In the genomic region with DNA sequence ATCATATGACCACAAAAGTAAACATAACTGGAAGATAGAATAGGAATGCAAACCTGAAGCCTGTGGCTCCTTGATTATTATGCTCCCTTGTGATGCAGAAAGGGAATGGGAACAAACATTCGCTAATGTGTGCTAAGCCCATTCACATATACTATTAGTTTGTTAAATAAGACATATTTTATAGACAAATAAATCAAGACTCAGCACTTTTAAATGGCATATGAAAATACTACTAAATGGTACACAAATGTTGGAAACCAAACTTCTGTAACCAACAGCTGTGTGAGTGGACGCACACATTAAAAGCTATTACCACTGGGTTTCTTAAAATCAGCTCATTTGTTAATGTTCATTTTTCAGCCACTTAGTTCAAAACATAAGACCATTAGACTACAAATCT, we compare ENCODE assay signal across 16 cellular contexts.
DNase-seq lines count a peak whose midpoint lies in the region; ATAC-seq and TF ChIP-seq lines count a peak whose summit lies in the region.
"Had no signal": no experiment of that assay in that cellular context is flagged by ENCODE, and none has a peak within 500 bp of the region (broad histone marks: within the 10 kb centered on the region; RNA-seq: fewer than 3 reads in every experiment).

No MANE protein-coding gene starts in this region.

- no peak for TF ChIP-seq POLR2A in IMR-90 (IDR thresholded peaks at IDR 0.05; ENCODE audit: low read depth, low read length)
- no peak for TF ChIP-seq POLR2A in esophagus muscularis mucosa (IDR thresholded peaks at IDR 0.05; ENCODE audit: low read depth)

- H3K14ac ChIP-seq in IMR-90 (replicated peaks; ENCODE audit: low read depth, low read length): no peak overlapping the region

- in situ Hi-C loops in IMR-90 (cut with MboI; ENCODE audit: low sequenced_read_pairs): loop anchor here (10.0 kb wide), 1 partner anchor 729 kb away; no protein-coding TSS in a partner anchor
- in situ Hi-C loops in brain microvascular endothelial cell (cut with HindIII; ENCODE audit: low pct_ligation_motif_present, low sequenced_read_pairs): no loop called here

- H3K23ac ChIP-seq in IMR-90 (ENCODE audit: low read depth, low read length): no peak overlapping the region

- H3K4me3 ChIP-seq in left ventricle myocardium inferior: no peak overlapping the region
- no peak overlapping the region for H3K4me3 ChIP-seq in IMR-90 (ENCODE audit: insufficient read depth, low read depth, low read length)
- H3K4me3 ChIP-seq in esophagus muscularis mucosa: no peak overlapping the region
- no peak overlapping the region for H3K4me3 ChIP-seq in smooth muscle cell
- H3K4me3 ChIP-seq in brain microvascular endothelial cell (ENCODE audit: low read depth, low read length): no peak overlapping the region
- H3K4me3 ChIP-seq: GM12878 had no signal

- no peak overlapping the region for H2BK20ac ChIP-seq in IMR-90 (ENCODE audit: low read depth, low read length)

- dilution Hi-C loops in IMR-90 (cut with HindIII; ENCODE audit: low sequenced_read_pairs, unreplicated experiment): no loop called here

- TF ChIP-seq EP300 in esophagus muscularis mucosa (IDR thresholded peaks at IDR 0.05): no peak

- no peaks in the 10 kb centered on the region for H3K36me3 Mint-ChIP-seq in activated T-cell treated with anti-CD3 and anti-CD28 coated beads, Interleukin-2, amount 50 U/mL, for 24 hours (ENCODE audit: low read depth)

- H3K4me3 Mint-ChIP-seq in activated T-cell treated with anti-CD3 and anti-CD28 coated beads, Interleukin-2, amount 50 U/mL, for 24 hours: no peak overlapping the region
- H3K4me3 Mint-ChIP-seq: B cell; CD4-positive, alpha-beta T cell; H9 had no signal

- no peak overlapping the region for H3K4ac ChIP-seq in IMR-90 (ENCODE audit: low read depth, low read length)

- no peak overlapping the region for H4K8ac ChIP-seq in IMR-90 (ENCODE audit: low read depth in 2 of 2, low read length in 2 of 2)

- no CpG with 5 or more reads among the region's 2 CpGs for WGBS in IMR-90 (ENCODE audit: extremely low coverage in 2 of 2, insufficient read length in 1 of 2), 2 experiments
- WGBS in esophagus muscularis mucosa: 88% methylated on average over 2 of the region's 2 CpGs
- WGBS in smooth muscle cell (ENCODE audit: low lambda C conversion rate): 99% methylated on average over 2 of the region's 2 CpGs

- H4K91ac ChIP-seq in IMR-90 (ENCODE audit: insufficient read depth, low read depth, low read length): no peak overlapping the region

- H3K56ac ChIP-seq in IMR-90 (ENCODE audit: extremely low read depth, insufficient read depth, low read length): no peak overlapping the region

- peaks cover 60% of the 10 kb centered on the region for H3K36me3 ChIP-seq in left ventricle myocardium inferior
- peaks cover 25% of the 10 kb centered on the region for H3K36me3 ChIP-seq in IMR-90 (ENCODE audit: control insufficient read depth, insufficient read depth, low read length)
- H3K36me3 ChIP-seq in esophagus muscularis mucosa: peaks cover 41 to 96% (median 78%) of the 10 kb centered on the region in 4 donors
- peaks cover 53% of the 10 kb centered on the region for H3K36me3 ChIP-seq in smooth muscle cell (ENCODE audit: low read depth)
- peaks cover 55% of the 10 kb centered on the region for H3K36me3 ChIP-seq in brain microvascular endothelial cell (replicated peaks)

- POLR2A ChIA-PET in IMR-90 (lab: Charles Lee; ENCODE audit: unreplicated experiment): interaction anchor here (0.6 kb wide), 1 partner anchor 203 kb away, joined by 3 read pairs; no protein-coding TSS in a partner anchor

- H3K4me1 Mint-ChIP-seq in activated T-cell treated with anti-CD3 and anti-CD28 coated beads, Interleukin-2, amount 50 U/mL, for 24 hours (ENCODE audit: low read depth): no peaks in the 10 kb centered on the region
- H3K4me1 Mint-ChIP-seq: B cell had no signal

- no peaks in the 10 kb centered on the region for H3K9me3 Mint-ChIP-seq in activated T-cell treated with anti-CD3 and anti-CD28 coated beads, Interleukin-2, amount 50 U/mL, for 24 hours
- H3K9me3 Mint-ChIP-seq: CD4-positive, alpha-beta T cell; H9 had no signal

- TF ChIP-seq CTCF in left ventricle myocardium inferior (IDR thresholded peaks at IDR 0.05; ENCODE audit: borderline replicate concordance) (no peak), IMR-90 (conservative IDR thresholded peaks at IDR 0.05; ENCODE audit: low read depth, low read length) (no peak), esophagus muscularis mucosa (IDR thresholded peaks at IDR 0.05) (no peak), smooth muscle cell (IDR thresholded peaks at IDR 0.05; ENCODE audit: borderline replicate concordance, insufficient read depth, poor library complexity, severe bottlenecking) (no peak), brain microvascular endothelial cell (IDR thresholded peaks at IDR 0.05; ENCODE audit: low read depth, low read length, missing control alignments) (no peak)

- no peak overlapping the region for H2AK9ac ChIP-seq in IMR-90 (replicated peaks; ENCODE audit: low read depth, low read length, poor library complexity)

- H2BK5ac ChIP-seq in IMR-90 (ENCODE audit: low read depth, low read length, poor library complexity, severe bottlenecking): no peak overlapping the region

- no peaks in the 10 kb centered on the region for H3K27me3 Mint-ChIP-seq in activated T-cell treated with anti-CD3 and anti-CD28 coated beads, Interleukin-2, amount 50 U/mL, for 24 hours
- H3K27me3 Mint-ChIP-seq: B cell; CD4-positive, alpha-beta T cell had no signal

- intact Hi-C loops in left ventricle myocardium inferior (cut with micrococcal nuclease): loop anchor here (10.0 kb wide), 2 partner anchors 329 to 399 kb away; no protein-coding TSS in a partner anchor
- intact Hi-C loops in left ventricle myocardium superior (cut with micrococcal nuclease): no loop called here
- intact Hi-C loops in IMR-90 (cut with micrococcal nuclease): loop anchor here (10.0 kb wide), 1 partner anchor 599 kb away; a partner anchor contains a TSS
- intact Hi-C loops in esophagus muscularis mucosa (cut with DNase I): no loop called here

- CTCF ChIA-PET in IMR-90 (lab: Yijun Ruan, JAX): no interaction called here

- H4K5ac ChIP-seq in IMR-90 (ENCODE audit: low read depth, low read length): no peak overlapping the region

- H3K9me1 ChIP-seq in IMR-90 (ENCODE audit: insufficient read depth, low read length): no peaks in the 10 kb centered on the region

- H3K9me3 ChIP-seq in left ventricle myocardium inferior (replicated peaks) (no peaks in the 10 kb centered on the region), IMR-90 (ENCODE audit: control insufficient read depth, insufficient read depth, low read length) (no peaks in the 10 kb centered on the region), esophagus muscularis mucosa (no peaks in the 10 kb centered on the region), smooth muscle cell (replicated peaks; ENCODE audit: low read depth) (no peaks in the 10 kb centered on the region)

- H3K79me2 ChIP-seq in smooth muscle cell (ENCODE audit: low read depth): peaks cover 65% of the 10 kb centered on the region

- H3K27ac Mint-ChIP-seq in activated T-cell treated with anti-CD3 and anti-CD28 coated beads, Interleukin-2, amount 50 U/mL, for 24 hours: no peak overlapping the region
- H3K27ac Mint-ChIP-seq: B cell; CD4-positive, alpha-beta T cell; H9 had no signal

- no peak for DNase-seq in left ventricle myocardium inferior
- DNase-seq in left ventricle myocardium superior: no peak
- no peak for DNase-seq in IMR-90
- no peak for DNase-seq in esophagus muscularis mucosa (ENCODE audit: extremely low spot score)
- no peak for DNase-seq in smooth muscle cell (lab: John Stamatoyannopoulos, UW; ENCODE audit: unreplicated experiment)
- DNase-seq in activated T-cell treated with anti-CD3 and anti-CD28 coated beads, Interleukin-2, amount 50 U/mL, for 24 hours: no peak
- DNase-seq in brain microvascular endothelial cell: no peak
- DNase-seq: C1 segment of cervical spinal cord; Calu3; CD4-positive, alpha-beta T cell; DMS 273 treated with DMSO at 0.1 percent for 48 hours; GOT3; H9 had no signal

- H2AFZ ChIP-seq in IMR-90 (replicated peaks; ENCODE audit: low read length, poor library complexity): no peak overlapping the region
- H2AFZ ChIP-seq in smooth muscle cell (ENCODE audit: low read depth): no peak overlapping the region

- H2BK120ac ChIP-seq in IMR-90 (ENCODE audit: low read depth, low read length): no peak overlapping the region

- no peak for ATAC-seq in left ventricle myocardium superior
- no peak for ATAC-seq in IMR-90 (ENCODE audit: low read depth)
- no peak for ATAC-seq in HG02885 (IDR thresholded peaks at IDR 0.05; ENCODE audit: poor library complexity, unreplicated experiment)
- ATAC-seq: GM12878 had no signal

- H3K27ac ChIP-seq in left ventricle myocardium inferior (replicated peaks): peak overlapping the region; percentile 49
- H3K27ac ChIP-seq in IMR-90 (ENCODE audit: insufficient read depth, low read length): no peak overlapping the region
- H3K27ac ChIP-seq in esophagus muscularis mucosa (replicated peaks in 1 of 4): peak overlapping the region in 3 of 4 donors; percentile 30 to 34 (median 32)
- peak overlapping the region; percentile 69 for H3K27ac ChIP-seq in smooth muscle cell (ENCODE audit: low read depth)
- no peak overlapping the region for H3K27ac ChIP-seq in brain microvascular endothelial cell

- H3K27me3 ChIP-seq in left ventricle myocardium inferior (ENCODE audit: low read depth): no peaks in the 10 kb centered on the region
- no peaks in the 10 kb centered on the region for H3K27me3 ChIP-seq in IMR-90 (ENCODE audit: control insufficient read depth, insufficient read depth, low read length)
- no peaks in the 10 kb centered on the region for H3K27me3 ChIP-seq in esophagus muscularis mucosa
- H3K27me3 ChIP-seq in smooth muscle cell (ENCODE audit: low read depth): no peaks in the 10 kb centered on the region
- no peaks in the 10 kb centered on the region for H3K27me3 ChIP-seq in brain microvascular endothelial cell (replicated peaks)

- peaks cover 20 to 40% of the 10 kb centered on the region in 2 experiments for H3K79me1 ChIP-seq in IMR-90 (ENCODE audit: low read depth in 1 of 2, low read length in 2 of 2)

- no peak overlapping the region for H2AK5ac ChIP-seq in IMR-90 (ENCODE audit: low read depth, low read length)

- H4K20me1 ChIP-seq in IMR-90 (ENCODE audit: insufficient read depth, low read length): no peaks in the 10 kb centered on the region
- H4K20me1 ChIP-seq in smooth muscle cell (ENCODE audit: low read depth): peaks cover 75% of the 10 kb centered on the region

- H3K4me2 ChIP-seq in IMR-90 (ENCODE audit: low read depth, low read length): no peak overlapping the region
- no peak overlapping the region for H3K4me2 ChIP-seq in smooth muscle cell

- no peak overlapping the region for H3K9ac ChIP-seq in IMR-90 (ENCODE audit: low read depth, low read length)
- H3K9ac ChIP-seq in smooth muscle cell (ENCODE audit: low read depth): no peak overlapping the region

- H2BK15ac ChIP-seq in IMR-90 (ENCODE audit: low read depth, low read length): no peak overlapping the region

- no TSS peak for BruUV-seq in IMR-90 (replicated peaks; lab: Mats Ljungman, UMichigan)

- TF ChIP-seq RAD21 in IMR-90 (IDR thresholded peaks at IDR 0.05; ENCODE audit: low read length): no peak

- H3F3A ChIP-seq in smooth muscle cell (ENCODE audit: low read depth): peaks cover 87% of the 10 kb centered on the region

- H3K18ac ChIP-seq in IMR-90 (ENCODE audit: low read depth, low read length): no peak overlapping the region

- H3K4me1 ChIP-seq in left ventricle myocardium inferior: peaks cover 54% of the 10 kb centered on the region
- no peaks in the 10 kb centered on the region for H3K4me1 ChIP-seq in IMR-90 (ENCODE audit: control insufficient read depth, insufficient read depth, low read length)
- H3K4me1 ChIP-seq in esophagus muscularis mucosa: peaks cover 20 to 79% (median 60%) of the 10 kb centered on the region in 4 donors
- H3K4me1 ChIP-seq in smooth muscle cell (ENCODE audit: low read depth): peaks cover 3% of the 10 kb centered on the region

Comparison
In these comparisons a context has a peak if more than half of its experiments do, and no peak if none do; other contexts are left out.
1. intact Hi-C loops: an anchor here in left ventricle myocardium inferior (10.0 kb wide) and IMR-90 (10.0 kb wide); none called in left ventricle myocardium superior and esophagus muscularis mucosa.
2. H3K27ac ChIP-seq: peak in left ventricle myocardium inferior (single experiment), esophagus muscularis mucosa (3 of 4) and smooth muscle cell (single experiment); none in IMR-90 (single experiment) and brain microvascular endothelial cell (single experiment).